ENCODE assay signal across 20 cellular contexts in genomic region chr10:90458571-90458970, GRCh38.
DNase-seq lines count a peak whose midpoint lies in the region; ATAC-seq and TF ChIP-seq lines count a peak whose summit lies in the region.
"Had no signal": no experiment of that assay in that cellular context is flagged by ENCODE, and none has a peak within 500 bp of the region (broad histone marks: within the 10 kb centered on the region; RNA-seq: fewer than 3 reads in every experiment).

No MANE protein-coding gene starts in this region.

- H3K9me3 ChIP-seq in BLaER1 (peaks cover 16% of the 10 kb centered on the region), DND-41 (ENCODE audit: insufficient read depth, low read length, severe bottlenecking) (no peaks in the 10 kb centered on the region), ascending aorta (no peaks in the 10 kb centered on the region)
- H3K9me3 ChIP-seq: BE2C had no signal

- H2BK5ac ChIP-seq in mesendoderm (ENCODE audit: low read length), result no peak overlapping the region

- WGBS in mesendoderm (ENCODE audit: extremely low coverage, insufficient coverage, low lambda C conversion rate), result no CpG with 5 or more reads among the region's 1 CpG

- peak; percentile 5 for DNase-seq in DND-41
- DNase-seq in mesendoderm, result peak; percentile 2
- DNase-seq in stimulated activated CD4-positive, alpha-beta T cell treated with anti-CD3 and anti-CD28 coated beads, Interleukin-4, amount 100 ng/mL, for 24 hours, result no peak
- DNase-seq in ascending aorta (ENCODE audit: low spot score in 2 of 2), result no peak
- DNase-seq: AML-193; BE2C; Caco-2; CD4-positive, CD25-positive, alpha-beta regulatory T cell; CD8-positive, alpha-beta T cell; DMS153; EL; GDM1; H9 had no signal

- no peak overlapping the region for H3K23ac ChIP-seq in mesendoderm (ENCODE audit: low read length)

- intact Hi-C loops in ascending aorta (cut with DNase I), result no loop called here

- no peak overlapping the region for H3K18ac ChIP-seq in mesendoderm (ENCODE audit: low read length)

- no peak overlapping the region for H4K5ac ChIP-seq in mesendoderm (ENCODE audit: low read length)

- H3K79me1 ChIP-seq in mesendoderm (ENCODE audit: low read length), result no peaks in the 10 kb centered on the region

- H3K4me1 ChIP-seq in BLaER1 (peaks cover 60% of the 10 kb centered on the region), DND-41 (ENCODE audit: insufficient read depth, low read length) (no peaks in the 10 kb centered on the region), mesendoderm (ENCODE audit: control insufficient read depth, low read depth, low read length) (no peaks in the 10 kb centered on the region), ascending aorta (peaks cover 0 to 15% of the 10 kb centered on the region in 2 donors)
- H3K4me1 ChIP-seq: BE2C, Caco-2 had no signal

- no peak overlapping the region for H2BK15ac ChIP-seq in mesendoderm (replicated peaks; ENCODE audit: low read depth)

- H3K4me2 ChIP-seq in BLaER1 (peak overlapping the region; percentile 39), DND-41 (ENCODE audit: insufficient read depth, low read length) (no peak overlapping the region), mesendoderm (ENCODE audit: low read length) (no peak overlapping the region)
- H3K4me2 ChIP-seq: GM23338 had no signal

- no peak overlapping the region for H2BK120ac ChIP-seq in mesendoderm (ENCODE audit: low read depth, low read length)

- TF ChIP-seq CTCF in DND-41 (IDR thresholded peaks at IDR 0.05; ENCODE audit: borderline replicate concordance, extremely low read depth, low read length, poor library complexity, severe bottlenecking) (no peak), VCaP (conservative IDR thresholded peaks at IDR 0.05) (no peak), ascending aorta (IDR thresholded peaks at IDR 0.05) (no peak)

- H3K79me2 ChIP-seq in DND-41 (ENCODE audit: insufficient read depth, low read length) (no peaks in the 10 kb centered on the region), mesendoderm (ENCODE audit: control insufficient read depth, insufficient read depth, low read length) (no peaks in the 10 kb centered on the region)

- H4K20me1 ChIP-seq in BLaER1, result no peaks in the 10 kb centered on the region
- no peaks in the 10 kb centered on the region for H4K20me1 ChIP-seq in DND-41 (ENCODE audit: insufficient read depth, low read length)

- H2AK5ac ChIP-seq in mesendoderm (ENCODE audit: low read length), result no peak overlapping the region

- no peak overlapping the region for H3K56ac ChIP-seq in mesendoderm (ENCODE audit: low read length)

- peaks cover 17% of the 10 kb centered on the region for H3K36me3 ChIP-seq in BLaER1
- no peaks in the 10 kb centered on the region for H3K36me3 ChIP-seq in DND-41 (ENCODE audit: insufficient read depth, low read length)
- no peaks in the 10 kb centered on the region for H3K36me3 ChIP-seq in mesendoderm (ENCODE audit: control insufficient read depth, insufficient read depth, low read length)
- no peaks in the 10 kb centered on the region for H3K36me3 ChIP-seq in ascending aorta
- H3K36me3 ChIP-seq: BE2C had no signal

- H3K27ac ChIP-seq in BLaER1 (no peak overlapping the region), DND-41 (ENCODE audit: low read length) (no peak overlapping the region), VCaP (peak overlapping the region; percentile 3; the same call in 1 of the 2 replicates), mesendoderm (ENCODE audit: low read depth, low read length) (no peak overlapping the region), ascending aorta (no peak overlapping the region)
- H3K27ac ChIP-seq: C4-2B had no signal

- H3K27me3 ChIP-seq in BLaER1 (no peaks in the 10 kb centered on the region), DND-41 (ENCODE audit: insufficient read depth, low read length, poor library complexity) (peaks cover 9% of the 10 kb centered on the region), mesendoderm (ENCODE audit: insufficient read depth, low read length, poor library complexity) (no peaks in the 10 kb centered on the region), ascending aorta (no peaks in the 10 kb centered on the region)
- H3K27me3 ChIP-seq: BE2C had no signal

- H4K8ac ChIP-seq in mesendoderm (ENCODE audit: low read depth, low read length), result no peak overlapping the region

- H3K4me3 ChIP-seq in BLaER1, result no peak overlapping the region
- H3K4me3 ChIP-seq in DND-41 (ENCODE audit: low read depth in 1 of 2, low read length in 2 of 2), result no peak overlapping the region
- no peak overlapping the region for H3K4me3 ChIP-seq in mesendoderm (ENCODE audit: low read length)
- H3K4me3 ChIP-seq in ascending aorta, result no peak overlapping the region
- H3K4me3 ChIP-seq: GM12878, GM23338 had no signal

- no peak for ATAC-seq in DND-41 (ENCODE audit: insufficient read depth, low read depth)
- no peak for ATAC-seq in activated CD4-positive, CD25-positive, alpha-beta regulatory T cell treated with anti-CD3 and anti-CD28 coated beads, Interleukin-2, amount 50 U/mL, for 24 hours
- ATAC-seq: CD8-positive, alpha-beta T cell; GM12878; GM23338; HCT116 had no signal

- H3K9ac ChIP-seq in BLaER1 (no peak overlapping the region), DND-41 (ENCODE audit: low read depth, low read length) (no peak overlapping the region), mesendoderm (ENCODE audit: low read length) (no peak overlapping the region)

- H2AFZ ChIP-seq in DND-41 (ENCODE audit: low read depth, low read length), result no peak overlapping the region
- H2AFZ ChIP-seq: GM23338 had no signal

- no peak overlapping the region for H3K4ac ChIP-seq in mesendoderm (ENCODE audit: low read depth, low read length)

Comparison
In these comparisons a context has a peak if more than half of its experiments do, and no peak if none do; other contexts are left out.
1. DNase-seq: peak in DND-41 (single experiment) and mesendoderm (single experiment); none in stimulated activated CD4-positive, alpha-beta T cell treated with anti-CD3 and anti-CD28 coated beads, Interleukin-4, amount 100 ng/mL, for 24 hours (single experiment) and ascending aorta (0 of 2).